In the genomic region with DNA sequence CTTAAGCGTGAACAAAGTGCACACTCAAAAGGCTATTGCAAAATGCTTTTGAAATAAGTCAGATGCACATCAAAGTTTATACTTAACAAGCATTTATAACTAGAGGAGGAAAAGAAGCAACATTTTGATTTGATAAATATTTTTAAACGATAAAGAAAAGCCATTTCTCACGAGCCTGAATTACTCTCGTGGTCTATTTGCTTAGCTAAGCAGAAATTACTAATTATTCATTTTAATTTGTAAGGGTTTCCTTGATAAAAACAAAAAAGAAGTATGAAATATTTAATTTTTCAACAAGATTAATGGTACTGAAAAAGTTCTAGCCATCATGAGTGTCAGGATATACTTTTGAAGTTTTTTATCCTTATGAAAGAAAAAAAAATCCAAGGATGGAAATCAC, we compare ENCODE assay signal across 9 cellular contexts.
"Had no signal": no experiment of that assay in that cellular context is flagged by ENCODE, and none has a peak within 500 bp of the region (broad histone marks: within the 10 kb centered on the region; RNA-seq: fewer than 3 reads in every experiment).

No MANE protein-coding gene starts in this region.

- H3K9ac ChIP-seq: GM23248, KMS-11 had no signal

- H3K27ac ChIP-seq: GM23248, KMS-11 had no signal

- FAIRE-seq: H54, HTR-8/SVneo had no signal

- H3K4me2 ChIP-seq: KMS-11 had no signal

- H2AFZ ChIP-seq: GM23248 had no signal

- H3K4me3 ChIP-seq: GM23248 had no signal

- DNase-seq: GM23248, GOT3, H9, HCEC 1CT, Karpas-422, KBM-7 had no signal
